34 cellular contexts compared by ENCODE assay signal in the genomic region with DNA sequence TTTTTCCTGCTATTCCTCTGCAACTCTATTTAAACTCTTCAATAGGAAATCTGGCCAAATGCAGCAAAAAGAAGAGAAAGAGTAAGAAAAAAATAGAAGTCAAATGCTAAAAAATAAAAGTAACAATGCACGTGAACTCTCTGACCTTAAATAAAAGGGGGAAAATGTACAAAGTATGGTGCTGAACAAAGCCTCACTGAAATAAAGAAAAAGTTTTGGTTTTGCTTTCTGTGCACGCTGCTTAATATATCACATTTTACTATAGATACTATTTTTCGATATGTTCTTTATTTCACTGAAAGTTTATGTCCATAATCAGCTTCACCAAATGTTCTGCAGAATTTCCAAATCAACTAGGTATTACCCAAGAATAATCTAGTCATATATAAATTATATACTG.
"Had no signal": no experiment of that assay in that cellular context is flagged by ENCODE, and none has a peak within 500 bp of the region (broad histone marks: within the 10 kb centered on the region; RNA-seq: fewer than 3 reads in every experiment).

No MANE protein-coding gene starts in this region.

- H3K9ac ChIP-seq: KMS-11 had no signal

- DNase-seq: Karpas-422, Kasumi-1, MV-4-11, NCI-H1048, NCI-H1092, NCI-H1092 treated with DMSO at 0.1 percent for 48 hours, NCI-H1105, NCI-H1105 treated with DMSO at 0.1 percent for 48 hours, NCI-H1417, NCI-H1417 treated with DMSO at 0.1 percent for 48 hours, NCI-H1436, NCI-H1436 treated with DMSO at 0.1 percent for 48 hours, NCI-H146, NCI-H1694, NCI-H1694 treated with DMSO at 0.1 percent for 48 hours, NCI-H187, NCI-H187 treated with DMSO at 0.1 percent for 48 hours, NCI-H1930, NCI-H2029, NCI-H2029 treated with DMSO at 0.1 percent for 48 hours, NCI-H2081, NCI-H2081 treated with DMSO at 0.1 percent for 48 hours, NCI-H2107, NCI-H2171, NCI-H2171 treated with DMSO at 0.1 percent for 48 hours, NCI-H2227 treated with DMSO at 0.1 percent for 48 hours, NCI-H226, NCI-H345, NCI-H446, NCI-H446 treated with DMSO at 0.1 percent for 48 hours, NCI-H510A, NCI-H510A treated with DMSO at 0.1 percent for 48 hours, NCI-H524 had no signal

- H3K4me2 ChIP-seq: KMS-11 had no signal

- H3K27ac ChIP-seq: KMS-11 had no signal
